8 cellular contexts compared by ENCODE assay signal in the genomic region with DNA sequence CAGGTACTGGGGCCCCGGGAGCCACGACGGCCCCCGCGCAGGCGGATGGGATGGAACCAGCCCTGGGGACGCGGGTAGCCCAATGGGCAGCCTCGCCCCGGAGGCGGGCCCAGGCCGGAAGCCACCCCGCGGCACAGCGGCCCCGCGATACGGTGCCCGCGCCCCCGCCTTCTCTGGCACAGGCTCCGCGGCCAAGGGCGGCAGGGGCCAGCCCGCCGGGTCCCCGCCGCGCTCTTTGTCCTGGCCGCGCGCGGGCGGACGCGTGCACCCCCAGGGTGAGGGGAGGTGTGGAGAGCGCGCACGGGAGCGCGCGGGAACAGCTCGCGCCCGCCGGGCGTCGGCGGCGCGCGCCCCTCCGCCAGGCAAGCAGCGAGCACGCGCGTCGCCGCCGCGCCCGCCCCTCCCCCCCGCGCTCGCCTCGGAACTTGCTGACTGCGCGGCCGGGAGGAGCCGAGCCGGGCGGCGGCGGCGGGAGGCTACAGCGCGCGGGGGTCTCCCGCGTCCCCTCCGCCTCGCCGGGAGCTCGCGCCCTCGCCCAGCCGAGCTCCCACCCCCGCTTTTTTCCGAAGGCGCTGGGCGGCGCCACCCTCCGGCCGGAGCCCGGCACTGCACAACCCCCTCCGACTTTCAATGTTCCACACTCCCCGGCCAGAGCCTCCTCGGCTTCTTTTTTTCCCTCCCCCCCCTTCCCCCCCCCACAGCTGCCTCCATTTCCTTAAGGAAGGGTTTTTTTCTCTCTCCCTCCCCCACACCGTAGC. TPM values are rescaled to one million over a fixed set of nuclear protein-coding genes. Genes with fewer than 3 reads are reported as not detected.
DNase-seq lines count a peak whose midpoint lies in the region; ATAC-seq and TF ChIP-seq lines count a peak whose summit lies in the region.

A gene (plus strand): TSS at position 421 of the 758 bp plus-strand sequence. CDS start 1,438 bp downstream, outside the sequence.

- H3K4me3 Mint-ChIP-seq in osteocyte (ENCODE audit: unreplicated experiment): peak within 1 kb of the TSS; percentile 99

- no peaks in the 10 kb centered on the region for H3K9me3 Mint-ChIP-seq in activated naive CD4-positive, alpha-beta T cell treated with anti-CD3 and anti-CD28 coated beads, Interleukin-2, amount 50 U/mL, for 72 hours
- H3K9me3 Mint-ChIP-seq in osteocyte (ENCODE audit: unreplicated experiment): no peaks in the 10 kb centered on the region

- H3K27me3 ChIP-seq in thoracic aorta (replicated peaks; ENCODE audit: insufficient read depth): no peaks in the 10 kb centered on the region

- peak within 1 kb of the TSS; percentile 90 for H3K4me3 ChIP-seq in thoracic aorta

- peaks cover 44% of the 10 kb centered on the region for H3K4me1 Mint-ChIP-seq in osteocyte (ENCODE audit: unreplicated experiment)

- H3K4me1 ChIP-seq in thoracic aorta (ENCODE audit: control insufficient read depth in 1 of 2, low read depth in 2 of 2): peaks cover 17 to 47% of the 10 kb centered on the region in 2 donors

- peak; percentile 77 for TF ChIP-seq CTCF in osteocyte (IDR thresholded peaks at IDR 0.05)
- TF ChIP-seq CTCF in thoracic aorta (IDR thresholded peaks at IDR 0.05): peak; percentile 66

- peak within 1 kb of the TSS; percentile 20 for H3K27ac ChIP-seq in KOPT-K1 (ENCODE audit: low read depth, low read length, poor library complexity, severe bottlenecking)
- peak within 1 kb of the TSS; percentile 91 for H3K27ac ChIP-seq in thoracic aorta

- H3K9me3 ChIP-seq in KOPT-K1 (ENCODE audit: insufficient read depth, low read length, poor library complexity, severe bottlenecking): no peaks in the 10 kb centered on the region
- no peaks in the 10 kb centered on the region for H3K9me3 ChIP-seq in thoracic aorta

- no peaks in the 10 kb centered on the region for H3K27me3 Mint-ChIP-seq in osteocyte (ENCODE audit: unreplicated experiment)

- peak; percentile 83 for DNase-seq in EL
- peak; percentile 62 for DNase-seq in SKM-1 (lab: John Stamatoyannopoulos, UW; ENCODE audit: unreplicated experiment)
- peak; percentile 81 to 83 for DNase-seq in activated naive CD4-positive, alpha-beta T cell treated with anti-CD3 and anti-CD28 coated beads, Interleukin-2, amount 50 U/mL, for 72 hours (ENCODE audit: low spot score in 2 of 2)
- peak; percentile 90 for DNase-seq in glomerular visceral epithelial cell (ENCODE audit: extremely low spot score)
- peak; percentile 95 for DNase-seq in osteocyte (ENCODE audit: extremely low spot score, unreplicated experiment)
- DNase-seq in thoracic aorta (ENCODE audit: low spot score): peak; percentile 19

- ATAC-seq in GM21723 (IDR thresholded peaks at IDR 0.05; ENCODE audit: unreplicated experiment) (peak; percentile 76), thoracic aorta (ENCODE audit: insufficient number of reproducible peaks, low FRiP score, low read depth) (peak; percentile 86)
- peak; percentile 87 to 88 for ATAC-seq in activated naive CD4-positive, alpha-beta T cell treated with anti-CD3 and anti-CD28 coated beads, Interleukin-2, amount 50 U/mL, for 72 hours

- no peaks in the 10 kb centered on the region for H3K36me3 ChIP-seq in KOPT-K1 (ENCODE audit: insufficient read depth, low read length)
- no peaks in the 10 kb centered on the region for H3K36me3 ChIP-seq in thoracic aorta

- peak within 1 kb of the TSS; percentile 96 to 99 for H3K27ac Mint-ChIP-seq in activated naive CD4-positive, alpha-beta T cell treated with anti-CD3 and anti-CD28 coated beads, Interleukin-2, amount 50 U/mL, for 72 hours
- H3K27ac Mint-ChIP-seq in osteocyte (ENCODE audit: unreplicated experiment): peak within 1 kb of the TSS; percentile 97

- H3K36me3 Mint-ChIP-seq in activated naive CD4-positive, alpha-beta T cell treated with anti-CD3 and anti-CD28 coated beads, Interleukin-2, amount 50 U/mL, for 72 hours: peaks cover 0 to 18% of the 10 kb centered on the region in 2 donors
- peaks cover 13% of the 10 kb centered on the region for H3K36me3 Mint-ChIP-seq in osteocyte (ENCODE audit: unreplicated experiment)

RNA-seq across cellular contexts. Expression of the gene that starts here (rescaled TPM):
- total RNA-seq in activated naive CD4-positive, alpha-beta T cell treated with anti-CD3 and anti-CD28 coated beads, Interleukin-2, amount 50 U/mL, for 72 hours: 10 to 100 TPM; 35.5 to 36.2 TPM
- total RNA-seq in osteocyte (103 and 108 TPM in 2 replicates), thoracic aorta (10 to 100 TPM; 49.7 to 53.8 TPM)

Comparison
In these comparisons a context has a peak if more than half of its experiments do, and no peak if none do; other contexts are left out.
1. Peak in every context shown above with its lines: DNase-seq, ATAC-seq, H3K4me3 ChIP-seq and H3K27ac ChIP-seq.
2. DNase-seq: peak in every context shown above with its lines; median percentile 95 in osteocyte; 90 in glomerular visceral epithelial cell; 83 in EL; 82 in activated naive CD4-positive, alpha-beta T cell treated with anti-CD3 and anti-CD28 coated beads, Interleukin-2, amount 50 U/mL, for 72 hours; 62 in SKM-1; 19 in thoracic aorta.